In genomic region chr12:109829667-109830066, GRCh38 we compare ENCODE assay signal across 25 cellular contexts. TPM values are rescaled to one million over a fixed set of nuclear protein-coding genes. Genes with fewer than 3 reads are reported as not detected.
"Had no signal": no experiment of that assay in that cellular context is flagged by ENCODE, and none has a peak within 500 bp of the region (broad histone marks: within the 10 kb centered on the region; RNA-seq: fewer than 3 reads in every experiment).

No MANE protein-coding gene starts in this region.

- DNase-seq: effector CD8-positive, alpha-beta T cell; endodermal cell; foreskin keratinocyte; heart left ventricle; left cardiac atrium; left ventricle myocardium superior; lower lobe of right lung; natural killer cell; sigmoid colon; stimulated activated CD4-positive, alpha-beta T cell treated with anti-CD3 and anti-CD28 coated beads, Interleukin-2, amount 100 ng/mL, for 24 hours; stimulated activated CD4-positive, alpha-beta T cell treated with anti-CD3 and anti-CD28 coated beads, Interleukin-4, amount 100 ng/mL, for 24 hours; stimulated activated naive CD4-positive, alpha-beta T cell treated with Interleukin-2 at 50 U/mL for 16 hours; stomach; thyroid gland; trophoblast cell had no signal

- H3K4me2 ChIP-seq: hepatocyte had no signal

- H2AFZ ChIP-seq: hepatocyte had no signal

- H3K36me3 ChIP-seq: esophagus muscularis mucosa, gastroesophageal sphincter, heart left ventricle, lower lobe of right lung, prostate gland, right atrium auricular region, sigmoid colon, stomach, thyroid gland, vagina had no signal

- H3K4me3 ChIP-seq: esophagus muscularis mucosa, gastroesophageal sphincter, heart left ventricle, hepatocyte, lower lobe of right lung, prostate gland, right atrium auricular region, sigmoid colon, stomach, thyroid gland, vagina had no signal

- H3K9me3 ChIP-seq: esophagus muscularis mucosa, gastroesophageal sphincter, heart left ventricle, lower lobe of right lung, prostate gland, right atrium auricular region, sigmoid colon, stomach, thyroid gland, vagina had no signal

- H3K27me3 ChIP-seq: hepatocyte, right atrium auricular region, thyroid gland, vagina had no signal

- H3K79me2 ChIP-seq: hepatocyte had no signal

- H3K4me1 ChIP-seq: foreskin keratinocyte had no signal

- FAIRE-seq: colon had no signal

- H3K27ac ChIP-seq: epithelial cell of prostate, esophagus muscularis mucosa, foreskin keratinocyte, gastroesophageal sphincter, hepatocyte, lower lobe of right lung, prostate gland, right atrium auricular region, sigmoid colon, stomach, thyroid gland, vagina had no signal

- ATAC-seq: foreskin keratinocyte; gastroesophageal sphincter; heart left ventricle; left cardiac atrium; left ventricle myocardium superior; lower lobe of right lung; natural killer cell; stimulated activated effector memory CD8-positive, alpha-beta T cell treated with anti-CD3 and anti-CD28 coated beads, Interleukin-12 subunit alpha, Interleukin-12 subunit beta, amount 100 ng/mL, for 72 hours had no signal

RNA-seq across cellular contexts. Expression of gene TRPV4, which starts 3.5 kb away (rescaled TPM):
- total RNA-seq: natural killer cell had no signal
- polyA plus RNA-seq: neural cell had no signal
